Comparison of ENCODE assay signal across 8 cellular contexts in the genomic region with DNA sequence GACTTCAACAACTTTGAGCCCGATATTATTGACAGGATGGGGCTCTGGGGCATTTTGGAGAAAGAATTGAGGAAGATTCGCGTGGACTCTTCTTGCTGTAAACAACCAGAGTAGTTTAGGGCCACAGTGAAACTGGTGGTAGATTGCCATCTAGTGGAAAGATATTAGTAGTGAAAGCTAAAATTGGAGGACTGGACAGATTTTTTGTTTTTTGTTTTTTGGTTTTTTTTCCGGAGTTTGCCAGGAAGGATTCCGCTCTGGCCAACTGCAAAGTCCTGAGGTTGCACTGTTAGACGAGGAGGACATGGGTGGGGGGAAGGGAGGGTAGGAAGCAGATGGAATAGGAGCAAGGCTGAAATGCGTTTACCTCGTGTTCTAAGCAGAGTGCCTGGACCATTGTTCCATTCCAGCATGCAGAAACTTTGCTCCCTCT. TPM values are rescaled to one million over a fixed set of nuclear protein-coding genes. Genes with fewer than 3 reads are reported as not detected.
A peak's percentile ranks its signal among the peaks of the same experiment; 100 is the strongest.
DNase-seq lines count a peak whose midpoint lies in the region; ATAC-seq lines count a peak whose summit lies in the region.

No MANE protein-coding gene starts in this region.

- H3K4me3 ChIP-seq in aorta (ENCODE audit: low read length in 2 of 2), result no peak overlapping the region

- no peak overlapping the region for H3K27ac ChIP-seq in aorta (ENCODE audit: low read depth in 1 of 2, low read length in 2 of 2)

- peaks cover 1 to 4% of the 10 kb centered on the region in 2 donors for H3K4me1 Mint-ChIP-seq in effector memory CD8-positive, alpha-beta T cell (ENCODE audit: low read depth in 2 of 2)
- peaks cover 8% of the 10 kb centered on the region for H3K4me1 Mint-ChIP-seq in memory B cell

- H3K36me3 Mint-ChIP-seq in effector memory CD8-positive, alpha-beta T cell (ENCODE audit: insufficient read depth), result no peaks in the 10 kb centered on the region
- H3K36me3 Mint-ChIP-seq in memory B cell, result no peaks in the 10 kb centered on the region

- WGBS in aorta, 2 donors, result 1% methylated on average over 8 of the region's 8 CpGs

- no peaks in the 10 kb centered on the region for H3K27me3 ChIP-seq in aorta (ENCODE audit: control insufficient read depth in 1 of 2, insufficient read depth in 2 of 2, low read length in 1 of 2)

- H3K4me1 ChIP-seq in aorta (ENCODE audit: control insufficient read depth in 1 of 2, insufficient read depth in 2 of 2, low read length in 2 of 2), result no peaks in the 10 kb centered on the region

- H3K9me3 Mint-ChIP-seq in effector memory CD8-positive, alpha-beta T cell, result no peaks in the 10 kb centered on the region
- no peaks in the 10 kb centered on the region for H3K9me3 Mint-ChIP-seq in memory B cell

- H3K9me3 ChIP-seq in aorta (ENCODE audit: control insufficient read depth, low read length), result no peaks in the 10 kb centered on the region

- intact Hi-C loops in aorta (cut with DNase I), result no loop called here

- ATAC-seq in GM21360 (IDR thresholded peaks at IDR 0.05; ENCODE audit: unreplicated experiment) (peak; percentile 75), memory B cell (ENCODE audit: low read depth) (peak; percentile 63), aorta (ENCODE audit: low FRiP score) (peak; percentile 87)
- peak; percentile 74 for ATAC-seq in effector memory CD8-positive, alpha-beta T cell (replicated peaks)

- H3K4me3 Mint-ChIP-seq in effector memory CD8-positive, alpha-beta T cell, result no peak overlapping the region
- H3K4me3 Mint-ChIP-seq in memory B cell, result no peak overlapping the region

- H3K27ac Mint-ChIP-seq in effector memory CD8-positive, alpha-beta T cell, result no peak overlapping the region
- no peak overlapping the region for H3K27ac Mint-ChIP-seq in memory B cell

- H3K36me3 ChIP-seq in aorta (ENCODE audit: control insufficient read depth in 1 of 2, insufficient read depth in 2 of 2, low read length in 1 of 2), result no peaks in the 10 kb centered on the region

- peaks cover 0 to 10% of the 10 kb centered on the region in 2 donors for H3K27me3 Mint-ChIP-seq in effector memory CD8-positive, alpha-beta T cell
- H3K27me3 Mint-ChIP-seq in memory B cell, result peaks cover 9% of the 10 kb centered on the region

- peak; percentile 60 for DNase-seq in SIG-M5 treated with dmso at 0.1 percent for 504 hours (lab: John Stamatoyannopoulos, UW; ENCODE audit: unreplicated experiment)
- DNase-seq in SIG-M5 (lab: John Stamatoyannopoulos, UW), result no peak
- DNase-seq in HT1080 (ENCODE audit: low read depth), result peak; percentile 62
- peak; percentile 6 to 19 for DNase-seq in SHP77 (lab: John Stamatoyannopoulos, UW)
- DNase-seq in effector memory CD8-positive, alpha-beta T cell, result peak; percentile 14 to 27 (median 26)
- peak in 1 of 2 donors; percentile 41 for DNase-seq in memory B cell (ENCODE audit: low spot score in 2 of 2)
- DNase-seq in aorta, result no peak

RNA-seq across cellular contexts. Expression of a gene that starts 11.7 kb away (rescaled TPM):
- not detected in 2 replicates for total RNA-seq in HT1080 (2014; rRNA removed; shearing (Covaris generic))
- not detected in 2 replicates for polyA plus RNA-seq in HT1080 (2015; cell fraction: cytosol; rRNA removed)
- polyA plus RNA-seq in HT1080 (2015; cell fraction: nucleus; rRNA removed), result not detected in 2 replicates
- total RNA-seq in aorta, result not detected
- polyA plus RNA-seq in aorta, result not detected

RNA-seq across cellular contexts. Expression of a gene that starts 36.6 kb away (rescaled TPM):
- 1.0 and 2.5 TPM in 2 replicates for total RNA-seq in HT1080 (2014; rRNA removed; shearing (Covaris generic))
- 1.9 and 2.0 TPM in 2 replicates for polyA plus RNA-seq in HT1080 (2015; cell fraction: cytosol; rRNA removed)
- 2.8 and 3.5 TPM in 2 replicates for polyA plus RNA-seq in HT1080 (2015; cell fraction: nucleus; rRNA removed)
- 10 to 100 TPM in 1 of 2 donors, 1 to 10 TPM in 1; 9.0 to 14.5 TPM for total RNA-seq in aorta
- polyA plus RNA-seq in aorta, result 1 to 10 TPM; 2.5 to 9.1 TPM

Comparison
In these comparisons a context has a peak if more than half of its experiments do, and no peak if none do; other contexts are left out.
1. DNase-seq: peak in SIG-M5 treated with dmso at 0.1 percent for 504 hours (single experiment), HT1080 (single experiment), SHP77 (2 of 2) and effector memory CD8-positive, alpha-beta T cell (3 of 3); none in SIG-M5 (single experiment) and aorta (0 of 2).
2. Peak in every context shown above with its lines, with median percentiles within 50 percentile points of each other: ATAC-seq.